In the genomic region with DNA sequence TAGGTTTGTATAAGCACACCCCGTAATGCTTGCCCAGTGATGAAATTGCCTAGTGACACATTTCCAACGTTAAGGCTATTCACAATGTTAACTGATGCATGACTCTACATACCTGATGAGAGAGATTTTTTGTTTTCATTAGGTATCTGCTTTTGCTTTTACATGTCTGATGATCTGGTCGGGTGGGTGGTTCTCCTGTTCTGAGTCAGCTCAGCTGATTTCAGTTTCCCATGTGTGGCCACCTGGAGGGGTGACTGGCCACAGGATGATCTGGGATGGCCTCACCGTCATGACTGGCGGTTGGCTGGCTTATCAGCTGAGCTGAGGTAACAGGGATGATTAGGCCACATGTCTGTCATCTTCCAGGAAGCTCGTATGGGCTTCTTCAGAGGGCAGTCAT, we compare ENCODE assay signal across 9 cellular contexts. TPM values are rescaled to one million over a fixed set of nuclear protein-coding genes. Genes with fewer than 3 reads are reported as not detected.
DNase-seq lines count a peak whose midpoint lies in the region; ATAC-seq and TF ChIP-seq lines count a peak whose summit lies in the region.
"Had no signal": no experiment of that assay in that cellular context is flagged by ENCODE, and none has a peak within 500 bp of the region (broad histone marks: within the 10 kb centered on the region; RNA-seq: fewer than 3 reads in every experiment).

No MANE protein-coding gene starts in this region.

- H3K9me3 ChIP-seq in spleen: no peaks in the 10 kb centered on the region
- H3K9me3 ChIP-seq: HAP-1 had no signal

- DNase-seq in HT1080 (ENCODE audit: low read depth): peak; percentile 61
- peak; percentile 81 to 86 for DNase-seq in erythroblast (lab: John Stamatoyannopoulos, UW)
- DNase-seq in SW 1271 (lab: John Stamatoyannopoulos, UW): no peak
- DNase-seq in spleen: no peak
- no peak for DNase-seq in GOT3 (lab: John Stamatoyannopoulos, UW)
- DNase-seq in SHP77 (lab: John Stamatoyannopoulos, UW): no peak

- TF ChIP-seq POLR2A in erythroblast (IDR thresholded peaks at IDR 0.05; ENCODE audit: low read length) (no peak), spleen (IDR thresholded peaks at IDR 0.05) (no peak)

- no peak overlapping the region for H3K4me3 ChIP-seq in spleen
- H3K4me3 ChIP-seq: HAP-1 had no signal

- H3K36me3 ChIP-seq in spleen: peaks cover 0 to 7% (median 0%) of the 10 kb centered on the region in 6 donors
- H3K36me3 ChIP-seq: HAP-1 had no signal

- no peaks in the 10 kb centered on the region for H3K27me3 ChIP-seq in spleen (replicated peaks in 1 of 7)

- no peaks in the 10 kb centered on the region for H3K4me1 ChIP-seq in spleen
- H3K4me1 ChIP-seq: HAP-1 had no signal

- WGBS in spleen, 5 donors: 59 to 84% (median 75%) methylated on average over 6 of the region's 6 CpGs

- TF ChIP-seq CTCF in spleen (IDR thresholded peaks at IDR 0.05 in 8 of 11, conservative IDR thresholded peaks at IDR 0.05 in 3 of 11): no peak

- no peak overlapping the region for H3K27ac ChIP-seq in spleen

- ATAC-seq in GM18502 (IDR thresholded peaks at IDR 0.05; ENCODE audit: poor library complexity, unreplicated experiment) (peak; percentile 96), GM21528 (IDR thresholded peaks at IDR 0.05; ENCODE audit: low FRiP score, unreplicated experiment) (peak; percentile 96)

- intact Hi-C loops in spleen (cut with DNase I; ENCODE audit: low total_unique reads): no loop called here

RNA-seq across cellular contexts. Expression of gene ACYP2, which starts 33.8 kb away (rescaled TPM):
- 0.97 and 4.7 TPM in 2 replicates for total RNA-seq in HT1080 (2014; rRNA removed; shearing (Covaris generic))
- polyA plus RNA-seq in HT1080 (2015; cell fraction: cytosol; rRNA removed): 3.9 and 6.1 TPM in 2 replicates
- 1.1 and 4.0 TPM in 2 replicates for polyA plus RNA-seq in HT1080 (2015; cell fraction: nucleus; rRNA removed)
- total RNA-seq in spleen: 10 to 100 TPM; 14.6 to 24.7 (median 19.3) TPM
- polyA plus RNA-seq in spleen: 10 to 100 TPM; 25.4 to 32.3 (median 27.3) TPM

Comparison
In these comparisons a context has a peak if more than half of its experiments do, and no peak if none do; other contexts are left out.
1. DNase-seq: peak in HT1080 (single experiment) and erythroblast (2 of 2); none in SW 1271 (0 of 2), spleen (single experiment), GOT3 (single experiment) and SHP77 (0 of 2).